In genomic region chr4:164906368-164906767, GRCh38 we compare ENCODE assay signal across 17 cellular contexts. TPM values are rescaled to one million over a fixed set of nuclear protein-coding genes. Genes with fewer than 3 reads are reported as not detected.
DNase-seq lines count a peak whose midpoint lies in the region; ATAC-seq and TF ChIP-seq lines count a peak whose summit lies in the region.
"Had no signal": no experiment of that assay in that cellular context is flagged by ENCODE, and none has a peak within 500 bp of the region (broad histone marks: within the 10 kb centered on the region; RNA-seq: fewer than 3 reads in every experiment).

No MANE protein-coding gene starts in this region.

- H3K4me1 ChIP-seq in left lung: no peaks in the 10 kb centered on the region
- H3K4me1 ChIP-seq: A549 had no signal

- H3K9me3 ChIP-seq in left lung: peaks cover 0 to 4% of the 10 kb centered on the region in 2 donors
- H3K9me3 ChIP-seq: A549 had no signal

- no peak overlapping the region for H3K27ac ChIP-seq in left lung
- H3K27ac ChIP-seq: 22Rv1, A549, C4-2B had no signal

- intact Hi-C loops in left lung (cut with DNase I): no loop called here

- H3K36me3 ChIP-seq in left lung: no peaks in the 10 kb centered on the region

- ATAC-seq in left lung: peak; percentile 59
- no peak for ATAC-seq in GM18873 (IDR thresholded peaks at IDR 0.05; ENCODE audit: low FRiP score, unreplicated experiment)
- ATAC-seq in HG03457 (IDR thresholded peaks at IDR 0.05; ENCODE audit: unreplicated experiment): no peak
- ATAC-seq in HG03469 (IDR thresholded peaks at IDR 0.05; ENCODE audit: unreplicated experiment): no peak
- ATAC-seq: A549 had no signal

- H3K27me3 ChIP-seq in left lung: no peaks in the 10 kb centered on the region

- TF ChIP-seq CTCF in left lung (IDR thresholded peaks at IDR 0.05): no peak

- H3K4me3 ChIP-seq in left lung: no peak overlapping the region
- H3K4me3 ChIP-seq: A549 had no signal

- DNase-seq in NCI-H82 (lab: John Stamatoyannopoulos, UW) (peak; percentile 40), NCI-H82 treated with DMSO at 0.1 percent for 48 hours (lab: John Stamatoyannopoulos, UW; ENCODE audit: unreplicated experiment) (no peak), DMS53 (lab: John Stamatoyannopoulos, UW) (peak; percentile 12), MV-4-11 (lab: John Stamatoyannopoulos, UW) (peak; percentile 21), left lung (no peak)
- DNase-seq: AML-193; Calu3; CD4-positive, alpha-beta T cell; GDM1; H9 had no signal

RNA-seq across cellular contexts. Expression of gene APELA, which starts 29.4 kb away (rescaled TPM):
- under 1 TPM; 0.18 to 0.44 TPM for total RNA-seq in left lung
- total RNA-seq: Calu3; CD4-positive, alpha-beta T cell; HT-29 had no signal

Comparison
In these comparisons a context has a peak if more than half of its experiments do, and no peak if none do; other contexts are left out.
1. DNase-seq: peak in NCI-H82 (single experiment), DMS53 (single experiment) and MV-4-11 (single experiment); none in NCI-H82 treated with DMSO at 0.1 percent for 48 hours (single experiment) and left lung (0 of 2).